Comparison of ENCODE assay signal across 1 cellular context in the genomic region with DNA sequence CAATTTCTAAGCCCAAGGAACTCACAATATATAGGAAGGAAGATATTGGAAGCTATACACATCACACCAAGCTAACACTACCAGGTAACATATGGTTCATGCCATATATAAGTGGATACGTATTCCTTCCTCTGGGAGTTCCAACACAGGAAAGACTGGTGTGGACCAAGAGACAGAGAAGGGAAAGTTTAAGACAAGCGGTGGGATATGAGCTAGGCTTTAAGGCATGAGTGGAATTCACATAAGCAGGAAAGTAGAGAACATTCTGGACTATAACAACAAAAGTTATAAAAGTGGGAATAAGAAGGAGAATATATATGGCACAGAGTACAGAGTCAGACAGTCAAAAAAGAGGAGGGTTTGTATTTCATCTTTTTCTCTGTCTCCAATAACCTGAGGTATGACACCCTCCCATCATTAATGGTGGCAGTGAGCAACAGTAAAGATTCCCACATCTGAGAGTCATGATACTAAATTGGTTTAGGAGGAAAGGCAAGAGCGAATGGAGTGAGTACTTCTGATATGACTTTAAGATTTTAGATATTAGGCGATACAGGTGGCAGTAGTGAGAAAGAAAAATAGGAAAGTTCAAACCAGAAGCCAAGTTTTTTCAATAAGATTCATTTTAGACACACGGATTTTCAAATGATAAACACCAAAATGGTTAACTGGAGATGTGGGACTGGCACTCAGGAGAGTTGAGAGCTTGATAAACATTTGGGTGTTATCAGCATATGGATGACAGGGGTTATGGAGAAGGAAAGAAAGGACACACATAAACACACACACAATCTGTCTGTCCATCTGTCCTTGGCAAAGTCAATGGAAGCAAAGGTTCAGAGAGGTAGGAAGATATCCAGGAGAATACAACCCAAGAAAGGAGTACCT.
TF ChIP-seq lines count a peak whose summit lies in the region.

No MANE protein-coding gene starts in this region.

TF ChIP-seq in K562, 482 proteins besides CTCF, POLR2A, EP300 and RAD21 (continued from another document):
- TF ChIP-seq, protein P1, sequence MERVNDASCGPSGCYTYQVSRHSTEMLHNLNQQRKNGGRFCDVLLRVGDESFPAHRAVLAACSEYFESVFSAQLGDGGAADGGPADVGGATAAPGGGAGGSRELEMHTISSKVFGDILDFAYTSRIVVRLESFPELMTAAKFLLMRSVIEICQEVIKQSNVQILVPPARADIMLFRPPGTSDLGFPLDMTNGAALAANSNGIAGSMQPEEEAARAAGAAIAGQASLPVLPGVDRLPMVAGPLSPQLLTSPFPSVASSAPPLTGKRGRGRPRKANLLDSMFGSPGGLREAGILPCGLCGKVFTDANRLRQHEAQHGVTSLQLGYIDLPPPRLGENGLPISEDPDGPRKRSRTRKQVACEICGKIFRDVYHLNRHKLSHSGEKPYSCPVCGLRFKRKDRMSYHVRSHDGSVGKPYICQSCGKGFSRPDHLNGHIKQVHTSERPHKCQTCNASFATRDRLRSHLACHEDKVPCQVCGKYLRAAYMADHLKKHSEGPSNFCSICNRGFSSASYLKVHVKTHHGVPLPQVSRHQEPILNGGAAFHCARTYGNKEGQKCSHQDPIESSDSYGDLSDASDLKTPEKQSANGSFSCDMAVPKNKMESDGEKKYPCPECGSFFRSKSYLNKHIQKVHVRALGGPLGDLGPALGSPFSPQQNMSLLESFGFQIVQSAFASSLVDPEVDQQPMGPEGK (CRISPR knock-in tag; IDR thresholded peaks at IDR 0.05; ENCODE audit: borderline replicate concordance): no peak
- TF ChIP-seq ZC3H8 (IDR thresholded peaks at IDR 0.05): no peak
- TF ChIP-seq RCOR1 (IDR thresholded peaks at IDR 0.05; ENCODE audit: borderline replicate concordance in 1 of 2, low read depth in 2 of 2, low read length in 2 of 2): peak in 1 of 2 experiments; percentile 7; a peak in 1 of 4 replicates
- TF ChIP-seq TAL1 (IDR thresholded peaks at IDR 0.05): peak; percentile 27; the same call in 1 of the 2 replicates
- TF ChIP-seq EHMT2 (IDR thresholded peaks at IDR 0.05): 0 out of 2 replicates have a peak, but pooled peaks have one; percentile 36
- TF ChIP-seq KDM4B (IDR thresholded peaks at IDR 0.05; ENCODE audit: borderline replicate concordance in 2 of 2, low read depth in 1 of 2): no peak
- no peak for TF ChIP-seq PCBP2 (IDR thresholded peaks at IDR 0.05; ENCODE audit: low read depth, low read length, poor library complexity, severe bottlenecking)
- TF ChIP-seq ZNF12 (CRISPR knock-in tag; IDR thresholded peaks at IDR 0.05): no peak
- no peak for TF ChIP-seq ZNF75A (CRISPR knock-in tag; IDR thresholded peaks at IDR 0.05)
- TF ChIP-seq, protein P2, sequence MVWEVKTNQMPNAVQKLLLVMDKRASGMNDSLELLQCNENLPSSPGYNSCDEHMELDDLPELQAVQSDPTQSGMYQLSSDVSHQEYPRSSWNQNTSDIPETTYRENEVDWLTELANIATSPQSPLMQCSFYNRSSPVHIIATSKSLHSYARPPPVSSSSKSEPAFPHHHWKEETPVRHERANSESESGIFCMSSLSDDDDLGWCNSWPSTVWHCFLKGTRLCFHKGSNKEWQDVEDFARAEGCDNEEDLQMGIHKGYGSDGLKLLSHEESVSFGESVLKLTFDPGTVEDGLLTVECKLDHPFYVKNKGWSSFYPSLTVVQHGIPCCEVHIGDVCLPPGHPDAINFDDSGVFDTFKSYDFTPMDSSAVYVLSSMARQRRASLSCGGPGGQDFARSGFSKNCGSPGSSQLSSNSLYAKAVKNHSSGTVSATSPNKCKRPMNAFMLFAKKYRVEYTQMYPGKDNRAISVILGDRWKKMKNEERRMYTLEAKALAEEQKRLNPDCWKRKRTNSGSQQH (CRISPR knock-in tag; IDR thresholded peaks at IDR 0.05): no peak
- peak; percentile 52; the same call in 1 of the 2 replicates for TF ChIP-seq FOXJ2 (tag; IDR thresholded peaks at IDR 0.05)
- TF ChIP-seq HMG20B (CRISPR knock-in tag; IDR thresholded peaks at IDR 0.05): no peak
- TF ChIP-seq CBFA2T3 (IDR thresholded peaks at IDR 0.05): peak; percentile 58
- TF ChIP-seq DPF2 (IDR thresholded peaks at IDR 0.05): peak; percentile 58
- TF ChIP-seq ESRRA (IDR thresholded peaks at IDR 0.05; ENCODE audit: borderline replicate concordance, low read depth): peak; percentile 80; the same call in 1 of the 2 replicates
- TF ChIP-seq, protein P3, sequence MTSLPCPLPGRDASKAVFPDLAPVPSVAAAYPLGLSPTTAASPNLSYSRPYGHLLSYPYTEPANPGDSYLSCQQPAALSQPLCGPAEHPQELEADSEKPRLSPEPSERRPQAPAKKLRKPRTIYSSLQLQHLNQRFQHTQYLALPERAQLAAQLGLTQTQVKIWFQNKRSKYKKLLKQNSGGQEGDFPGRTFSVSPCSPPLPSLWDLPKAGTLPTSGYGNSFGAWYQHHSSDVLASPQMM (CRISPR knock-in tag; IDR thresholded peaks at IDR 0.05): no peak
- no peak for TF ChIP-seq YY1 (IDR thresholded peaks at IDR 0.05; ENCODE audit: borderline replicate concordance in 1 of 3, control insufficient read depth in 1 of 3, extremely low read depth in 1 of 3, insufficient read depth in 3 of 3, insufficient read length in 1 of 3, insufficient replicate concordance in 2 of 3, low read depth in 1 of 3, low read length in 2 of 3)
